In the genomic region with DNA sequence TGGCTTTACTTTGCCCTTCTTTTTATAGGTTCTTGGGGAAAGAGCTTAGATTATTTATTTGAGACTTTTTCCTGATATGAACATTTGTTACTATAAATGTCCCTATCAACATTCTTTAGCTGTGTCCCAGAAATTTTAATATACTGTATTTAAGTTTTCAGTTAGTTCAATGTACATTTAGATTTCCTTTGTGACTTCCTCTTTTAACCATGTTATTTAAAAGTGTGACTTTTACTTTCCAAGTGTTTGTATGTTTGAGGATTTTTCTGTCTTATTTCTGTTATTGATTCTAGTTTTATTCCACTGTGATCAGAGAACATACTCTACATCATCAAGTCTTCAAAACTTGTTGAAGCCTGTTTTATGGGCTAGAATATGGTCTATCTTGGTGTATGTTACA, we compare ENCODE assay signal across 26 cellular contexts.
"Had no signal": no experiment of that assay in that cellular context is flagged by ENCODE, and none has a peak within 500 bp of the region (broad histone marks: within the 10 kb centered on the region; RNA-seq: fewer than 3 reads in every experiment).

No MANE protein-coding gene starts in this region.

- H3K27me3 Mint-ChIP-seq: stimulated activated memory B cell treated with anti-CD40 and anti-IgM and Interleukin-4, amounts not matched to agents 10 μg/mL and 1 μg/mL and 100 μg/mL, for 72 hours had no signal

- H3K4me1 Mint-ChIP-seq: nephron; neural progenitor cell; stimulated activated memory B cell treated with anti-CD40 and anti-IgM and Interleukin-4, amounts not matched to agents 10 μg/mL and 1 μg/mL and 100 μg/mL, for 72 hours had no signal

- H3K36me3 ChIP-seq: esophagus muscularis mucosa, gastroesophageal sphincter, heart left ventricle, lower lobe of right lung, neural progenitor cell, prostate gland, right atrium auricular region, spleen, tibial artery, upper lobe of left lung had no signal

- H3K4me3 ChIP-seq: coronary artery, esophagus muscularis mucosa, gastroesophageal sphincter, heart left ventricle, hepatocyte, lower lobe of right lung, neural progenitor cell, prostate gland, right atrium auricular region, spleen, testis, tibial artery, upper lobe of left lung had no signal

- H3K9me3 ChIP-seq: esophagus muscularis mucosa, gastroesophageal sphincter, lower lobe of right lung, prostate gland, right atrium auricular region, testis, tibial artery, upper lobe of left lung had no signal

- DNase-seq: dermis blood vessel endothelial cell; effector memory CD4-positive, alpha-beta T cell; foreskin keratinocyte; heart left ventricle; left ventricle myocardium superior; lower lobe of right lung; spleen; stimulated activated CD4-positive, alpha-beta T cell treated with anti-CD3 and anti-CD28 coated beads, Interleukin-4, amount 100 ng/mL, for 4 hours; stimulated activated naive CD8-positive, alpha-beta T cell treated with anti-CD3 and anti-CD28 coated beads, Interleukin-15, Interleukin-2, amounts not matched to agents 100 U/mL and 50 U/mL, for 24 hours; substantia nigra; testis; tibial artery; upper lobe of left lung had no signal

- H3K4me1 ChIP-seq: esophagus muscularis mucosa, foreskin keratinocyte, gastroesophageal sphincter, heart left ventricle, lower lobe of right lung, neural progenitor cell, parathyroid adenoma, prostate gland, right atrium auricular region, testis, tibial artery, upper lobe of left lung had no signal

- H3K27ac Mint-ChIP-seq: nephron; neural progenitor cell; stimulated activated memory B cell treated with anti-CD40 and anti-IgM and Interleukin-4, amounts not matched to agents 10 μg/mL and 1 μg/mL and 100 μg/mL, for 72 hours had no signal

- H3K27me3 ChIP-seq: esophagus muscularis mucosa, foreskin keratinocyte, gastroesophageal sphincter, heart left ventricle, hepatocyte, neural progenitor cell, right atrium auricular region, spleen, testis, tibial artery, upper lobe of left lung had no signal

- H3K27ac ChIP-seq: coronary artery, esophagus muscularis mucosa, foreskin keratinocyte, gastroesophageal sphincter, heart left ventricle, hepatocyte, lower lobe of right lung, neural progenitor cell, parathyroid adenoma, prostate gland, right atrium auricular region, spleen, testis, tibial artery, upper lobe of left lung had no signal

- H3K79me2 ChIP-seq: hepatocyte, parathyroid adenoma had no signal

- H2AFZ ChIP-seq: hepatocyte, neural progenitor cell, parathyroid adenoma had no signal

- FAIRE-seq: endothelial cell of umbilical vein, keratinocyte, urothelium cell line had no signal

- H3K4me2 ChIP-seq: hepatocyte, neural progenitor cell had no signal

- H3K9ac ChIP-seq: neural progenitor cell, parathyroid adenoma had no signal

- H3K36me3 Mint-ChIP-seq: neural progenitor cell; stimulated activated memory B cell treated with anti-CD40 and anti-IgM and Interleukin-4, amounts not matched to agents 10 μg/mL and 1 μg/mL and 100 μg/mL, for 72 hours had no signal

- H3K4me3 Mint-ChIP-seq: nephron; neural progenitor cell; stimulated activated memory B cell treated with anti-CD40 and anti-IgM and Interleukin-4, amounts not matched to agents 10 μg/mL and 1 μg/mL and 100 μg/mL, for 72 hours had no signal
